ENCODE assay signal across 23 cellular contexts in the genomic region with DNA sequence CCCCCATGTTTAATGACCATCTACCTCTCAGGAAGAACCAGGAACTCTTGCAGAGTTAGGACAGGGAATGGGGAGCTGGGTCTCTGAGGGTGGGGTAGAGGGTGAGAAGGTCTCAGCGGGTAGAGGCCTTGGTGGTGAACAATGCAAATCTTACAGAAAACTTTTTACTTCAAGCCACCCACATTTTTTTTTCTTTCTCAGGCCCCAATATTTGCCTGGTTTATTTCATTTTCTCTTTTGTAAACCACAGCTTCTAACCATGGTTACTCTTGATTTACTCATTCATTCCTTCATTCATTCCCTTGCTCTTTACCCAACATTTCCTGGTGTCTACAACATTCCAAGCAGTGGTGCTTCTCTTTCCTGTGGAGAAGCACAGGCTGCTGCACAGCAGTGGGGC.
DNase-seq lines count a peak whose midpoint lies in the region; ATAC-seq, FAIRE-seq and TF ChIP-seq lines count a peak whose summit lies in the region.
"Had no signal": no experiment of that assay in that cellular context is flagged by ENCODE, and none has a peak within 500 bp of the region (broad histone marks: within the 10 kb centered on the region; RNA-seq: fewer than 3 reads in every experiment).

No MANE protein-coding gene starts in this region.

- no peak overlapping the region for H2AFZ ChIP-seq in OCI-LY7 (ENCODE audit: low read length)

- intact Hi-C loops in OCI-LY7 (cut with micrococcal nuclease; ENCODE audit: unreplicated experiment), result no loop called here

- H3K4me2 ChIP-seq in OCI-LY7 (ENCODE audit: low read length), result no peak overlapping the region

- no peak overlapping the region for H3K27ac ChIP-seq in OCI-LY7 (ENCODE audit: low read depth, low read length, poor library complexity, severe bottlenecking)
- H3K27ac ChIP-seq: brain microvascular endothelial cell, neutrophil had no signal

- peak; percentile 67 for ATAC-seq in GM18861 (IDR thresholded peaks at IDR 0.05; ENCODE audit: unreplicated experiment)
- peak; percentile 67 for ATAC-seq in GM21367 (IDR thresholded peaks at IDR 0.05; ENCODE audit: unreplicated experiment)
- peak; percentile 80 for ATAC-seq in HG02763 (IDR thresholded peaks at IDR 0.05; ENCODE audit: unreplicated experiment)
- peak; percentile 71 for ATAC-seq in HG03354 (IDR thresholded peaks at IDR 0.05; ENCODE audit: poor library complexity, severe bottlenecking, unreplicated experiment)
- ATAC-seq: heart left ventricle, left ventricle myocardium superior, Right ventricle myocardium inferior had no signal

- no peaks in the 10 kb centered on the region for H3K36me3 ChIP-seq in OCI-LY7 (ENCODE audit: insufficient read depth, low read length)
- H3K36me3 ChIP-seq: brain microvascular endothelial cell, heart left ventricle, neutrophil had no signal

- H4K20me1 ChIP-seq in OCI-LY7 (ENCODE audit: insufficient read depth, low read length), result no peaks in the 10 kb centered on the region

- POLR2A ChIA-PET in OCI-LY7 (lab: Charles Lee), result interaction anchor here (0.7 to 1.7 kb wide), 2 partner anchors 11 to 157 kb away, joined by 3 to 4 read pairs; no protein-coding TSS in a partner anchor

- FAIRE-seq in urothelium cell line (lab: Jason Lieb, UNC), result no peak
- FAIRE-seq: endometrium, GM12891 had no signal

- DNase-seq in OCI-M2 (lab: John Stamatoyannopoulos, UW; ENCODE audit: unreplicated experiment) (no peak), SW480 (ENCODE audit: low spot score) (no peak), OCI-LY7 (ENCODE audit: low spot score) (no peak), urothelium cell line (ENCODE audit: low spot score) (no peak)
- DNase-seq: brain microvascular endothelial cell; CD4-positive, CD25-positive, alpha-beta regulatory T cell; DMS153; GF-D8; GOT3; heart left ventricle; left ventricle myocardium superior; NCI-H1417; NCI-H524; stimulated activated CD4-positive, alpha-beta T cell treated with anti-CD3 and anti-CD28 coated beads, Interleukin-12 subunit alpha, Interleukin-12 subunit beta, amount 100 ng/mL, for 4 hours had no signal

- no peaks in the 10 kb centered on the region for H3K9me3 ChIP-seq in OCI-LY7 (ENCODE audit: low read length)
- H3K9me3 ChIP-seq: neutrophil had no signal

- no peak for TF ChIP-seq CTCF in OCI-LY7 (conservative IDR thresholded peaks at IDR 0.05; ENCODE audit: low read length)

- BruUV-seq in OCI-LY7 (replicated peaks; lab: Mats Ljungman, UMichigan), result no TSS peak

- no peaks in the 10 kb centered on the region for H3K4me1 ChIP-seq in OCI-LY7 (ENCODE audit: insufficient read depth, low read length, poor library complexity, severe bottlenecking)

- no peaks in the 10 kb centered on the region for H3K79me2 ChIP-seq in OCI-LY7 (ENCODE audit: insufficient read depth, low read depth, low read length)

- H3K9me2 ChIP-seq in OCI-LY7 (ENCODE audit: insufficient read depth, low read length), result no peaks in the 10 kb centered on the region

- CTCF ChIA-PET in OCI-LY7 (lab: Charles Lee; ENCODE audit: unreplicated experiment), result no interaction called here

- H3K4me3 ChIP-seq in OCI-LY7 (ENCODE audit: low read depth, low read length, poor library complexity, severe bottlenecking), result no peak overlapping the region
- H3K4me3 ChIP-seq: coronary artery, heart left ventricle had no signal
